In the genomic region with DNA sequence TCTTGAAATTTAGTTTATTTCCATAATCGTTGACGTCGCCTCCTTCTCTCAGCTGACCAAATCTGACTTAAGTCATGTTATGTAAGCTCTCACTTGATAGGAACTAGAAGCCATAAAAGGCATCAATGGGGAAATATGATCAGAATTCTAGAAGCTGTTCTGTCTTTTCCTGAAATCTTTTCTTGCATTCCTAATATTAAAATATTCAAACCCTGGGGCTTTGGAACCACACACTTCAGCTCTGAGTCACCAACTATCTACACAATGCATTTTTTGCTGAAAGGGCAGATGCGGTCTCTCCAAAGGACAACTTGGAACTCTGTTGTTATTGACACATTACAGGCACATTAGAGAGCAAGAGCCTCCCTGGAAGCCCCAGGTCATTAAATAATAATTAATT, we compare ENCODE assay signal across 2 cellular contexts.
TF ChIP-seq lines count a peak whose summit lies in the region.

No MANE protein-coding gene starts in this region.

TF ChIP-seq in HepG2, 621 proteins besides CTCF, POLR2A, EP300 and RAD21:
- no peak for TF ChIP-seq TFE3 (CRISPR knock-in tag; IDR thresholded peaks at IDR 0.05)
- TF ChIP-seq, protein P1, sequence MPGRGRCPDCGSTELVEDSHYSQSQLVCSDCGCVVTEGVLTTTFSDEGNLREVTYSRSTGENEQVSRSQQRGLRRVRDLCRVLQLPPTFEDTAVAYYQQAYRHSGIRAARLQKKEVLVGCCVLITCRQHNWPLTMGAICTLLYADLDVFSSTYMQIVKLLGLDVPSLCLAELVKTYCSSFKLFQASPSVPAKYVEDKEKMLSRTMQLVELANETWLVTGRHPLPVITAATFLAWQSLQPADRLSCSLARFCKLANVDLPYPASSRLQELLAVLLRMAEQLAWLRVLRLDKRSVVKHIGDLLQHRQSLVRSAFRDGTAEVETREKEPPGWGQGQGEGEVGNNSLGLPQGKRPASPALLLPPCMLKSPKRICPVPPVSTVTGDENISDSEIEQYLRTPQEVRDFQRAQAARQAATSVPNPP (CRISPR knock-in tag; IDR thresholded peaks at IDR 0.05): no peak
- TF ChIP-seq, protein P2, sequence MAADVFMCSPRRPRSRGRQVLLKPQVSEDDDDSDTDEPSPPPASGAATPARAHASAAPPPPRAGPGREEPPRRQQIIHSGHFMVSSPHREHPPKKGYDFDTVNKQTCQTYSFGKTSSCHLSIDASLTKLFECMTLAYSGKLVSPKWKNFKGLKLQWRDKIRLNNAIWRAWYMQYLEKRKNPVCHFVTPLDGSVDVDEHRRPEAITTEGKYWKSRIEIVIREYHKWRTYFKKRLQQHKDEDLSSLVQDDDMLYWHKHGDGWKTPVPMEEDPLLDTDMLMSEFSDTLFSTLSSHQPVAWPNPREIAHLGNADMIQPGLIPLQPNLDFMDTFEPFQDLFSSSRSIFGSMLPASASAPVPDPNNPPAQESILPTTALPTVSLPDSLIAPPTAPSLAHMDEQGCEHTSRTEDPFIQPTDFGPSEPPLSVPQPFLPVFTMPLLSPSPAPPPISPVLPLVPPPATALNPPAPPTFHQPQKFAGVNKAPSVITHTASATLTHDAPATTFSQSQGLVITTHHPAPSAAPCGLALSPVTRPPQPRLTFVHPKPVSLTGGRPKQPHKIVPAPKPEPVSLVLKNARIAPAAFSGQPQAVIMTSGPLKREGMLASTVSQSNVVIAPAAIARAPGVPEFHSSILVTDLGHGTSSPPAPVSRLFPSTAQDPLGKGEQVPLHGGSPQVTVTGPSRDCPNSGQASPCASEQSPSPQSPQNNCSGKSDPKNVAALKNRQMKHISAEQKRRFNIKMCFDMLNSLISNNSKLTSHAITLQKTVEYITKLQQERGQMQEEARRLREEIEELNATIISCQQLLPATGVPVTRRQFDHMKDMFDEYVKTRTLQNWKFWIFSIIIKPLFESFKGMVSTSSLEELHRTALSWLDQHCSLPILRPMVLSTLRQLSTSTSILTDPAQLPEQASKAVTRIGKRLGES (CRISPR knock-in tag; IDR thresholded peaks at IDR 0.05; ENCODE audit: borderline replicate concordance): no peak
- no peak for TF ChIP-seq MYC (CRISPR knock-in tag; IDR thresholded peaks at IDR 0.05; ENCODE audit: borderline replicate concordance)
- no peak for TF ChIP-seq ZNF33B (CRISPR knock-in tag; IDR thresholded peaks at IDR 0.05)
- TF ChIP-seq ZNF234 (CRISPR knock-in tag; conservative IDR thresholded peaks at IDR 0.05): no peak
- no peak for TF ChIP-seq U2AF1 (optimal IDR thresholded peaks at IDR 0.05; ENCODE audit: low read depth, low read length)
- no peak for TF ChIP-seq KDM5A (IDR thresholded peaks at IDR 0.05; ENCODE audit: borderline replicate concordance, low read length)
- no peak for TF ChIP-seq KLF13 (CRISPR knock-in tag; IDR thresholded peaks at IDR 0.05)
- no peak for TF ChIP-seq RXRA (CRISPR knock-in tag; IDR thresholded peaks at IDR 0.05)
- peak; percentile 80 for TF ChIP-seq MAFF (IDR thresholded peaks at IDR 0.05; ENCODE audit: low read depth, low read length)
- TF ChIP-seq ZFYVE20 (CRISPR knock-in tag; IDR thresholded peaks at IDR 0.05; ENCODE audit: borderline replicate concordance, low read depth): no peak
- TF ChIP-seq ZFP90 (CRISPR knock-in tag; IDR thresholded peaks at IDR 0.05; ENCODE audit: borderline replicate concordance): no peak
- no peak for TF ChIP-seq SP5 (CRISPR knock-in tag; IDR thresholded peaks at IDR 0.05; ENCODE audit: borderline replicate concordance, low read depth)
- TF ChIP-seq MAFK (conservative IDR thresholded peaks at IDR 0.05 in 1 of 2, IDR thresholded peaks at IDR 0.05 in 1 of 2; ENCODE audit: low read length in 2 of 2): peak; percentile 66 to 85
- no peak for TF ChIP-seq TERF1 (CRISPR knock-in tag; IDR thresholded peaks at IDR 0.05)
- TF ChIP-seq ZNF451 (CRISPR knock-in tag; IDR thresholded peaks at IDR 0.05): no peak

TF ChIP-seq in GM23338, 12 proteins besides CTCF, POLR2A, EP300 and RAD21 (continued from another document):
- TF ChIP-seq, protein P3, sequence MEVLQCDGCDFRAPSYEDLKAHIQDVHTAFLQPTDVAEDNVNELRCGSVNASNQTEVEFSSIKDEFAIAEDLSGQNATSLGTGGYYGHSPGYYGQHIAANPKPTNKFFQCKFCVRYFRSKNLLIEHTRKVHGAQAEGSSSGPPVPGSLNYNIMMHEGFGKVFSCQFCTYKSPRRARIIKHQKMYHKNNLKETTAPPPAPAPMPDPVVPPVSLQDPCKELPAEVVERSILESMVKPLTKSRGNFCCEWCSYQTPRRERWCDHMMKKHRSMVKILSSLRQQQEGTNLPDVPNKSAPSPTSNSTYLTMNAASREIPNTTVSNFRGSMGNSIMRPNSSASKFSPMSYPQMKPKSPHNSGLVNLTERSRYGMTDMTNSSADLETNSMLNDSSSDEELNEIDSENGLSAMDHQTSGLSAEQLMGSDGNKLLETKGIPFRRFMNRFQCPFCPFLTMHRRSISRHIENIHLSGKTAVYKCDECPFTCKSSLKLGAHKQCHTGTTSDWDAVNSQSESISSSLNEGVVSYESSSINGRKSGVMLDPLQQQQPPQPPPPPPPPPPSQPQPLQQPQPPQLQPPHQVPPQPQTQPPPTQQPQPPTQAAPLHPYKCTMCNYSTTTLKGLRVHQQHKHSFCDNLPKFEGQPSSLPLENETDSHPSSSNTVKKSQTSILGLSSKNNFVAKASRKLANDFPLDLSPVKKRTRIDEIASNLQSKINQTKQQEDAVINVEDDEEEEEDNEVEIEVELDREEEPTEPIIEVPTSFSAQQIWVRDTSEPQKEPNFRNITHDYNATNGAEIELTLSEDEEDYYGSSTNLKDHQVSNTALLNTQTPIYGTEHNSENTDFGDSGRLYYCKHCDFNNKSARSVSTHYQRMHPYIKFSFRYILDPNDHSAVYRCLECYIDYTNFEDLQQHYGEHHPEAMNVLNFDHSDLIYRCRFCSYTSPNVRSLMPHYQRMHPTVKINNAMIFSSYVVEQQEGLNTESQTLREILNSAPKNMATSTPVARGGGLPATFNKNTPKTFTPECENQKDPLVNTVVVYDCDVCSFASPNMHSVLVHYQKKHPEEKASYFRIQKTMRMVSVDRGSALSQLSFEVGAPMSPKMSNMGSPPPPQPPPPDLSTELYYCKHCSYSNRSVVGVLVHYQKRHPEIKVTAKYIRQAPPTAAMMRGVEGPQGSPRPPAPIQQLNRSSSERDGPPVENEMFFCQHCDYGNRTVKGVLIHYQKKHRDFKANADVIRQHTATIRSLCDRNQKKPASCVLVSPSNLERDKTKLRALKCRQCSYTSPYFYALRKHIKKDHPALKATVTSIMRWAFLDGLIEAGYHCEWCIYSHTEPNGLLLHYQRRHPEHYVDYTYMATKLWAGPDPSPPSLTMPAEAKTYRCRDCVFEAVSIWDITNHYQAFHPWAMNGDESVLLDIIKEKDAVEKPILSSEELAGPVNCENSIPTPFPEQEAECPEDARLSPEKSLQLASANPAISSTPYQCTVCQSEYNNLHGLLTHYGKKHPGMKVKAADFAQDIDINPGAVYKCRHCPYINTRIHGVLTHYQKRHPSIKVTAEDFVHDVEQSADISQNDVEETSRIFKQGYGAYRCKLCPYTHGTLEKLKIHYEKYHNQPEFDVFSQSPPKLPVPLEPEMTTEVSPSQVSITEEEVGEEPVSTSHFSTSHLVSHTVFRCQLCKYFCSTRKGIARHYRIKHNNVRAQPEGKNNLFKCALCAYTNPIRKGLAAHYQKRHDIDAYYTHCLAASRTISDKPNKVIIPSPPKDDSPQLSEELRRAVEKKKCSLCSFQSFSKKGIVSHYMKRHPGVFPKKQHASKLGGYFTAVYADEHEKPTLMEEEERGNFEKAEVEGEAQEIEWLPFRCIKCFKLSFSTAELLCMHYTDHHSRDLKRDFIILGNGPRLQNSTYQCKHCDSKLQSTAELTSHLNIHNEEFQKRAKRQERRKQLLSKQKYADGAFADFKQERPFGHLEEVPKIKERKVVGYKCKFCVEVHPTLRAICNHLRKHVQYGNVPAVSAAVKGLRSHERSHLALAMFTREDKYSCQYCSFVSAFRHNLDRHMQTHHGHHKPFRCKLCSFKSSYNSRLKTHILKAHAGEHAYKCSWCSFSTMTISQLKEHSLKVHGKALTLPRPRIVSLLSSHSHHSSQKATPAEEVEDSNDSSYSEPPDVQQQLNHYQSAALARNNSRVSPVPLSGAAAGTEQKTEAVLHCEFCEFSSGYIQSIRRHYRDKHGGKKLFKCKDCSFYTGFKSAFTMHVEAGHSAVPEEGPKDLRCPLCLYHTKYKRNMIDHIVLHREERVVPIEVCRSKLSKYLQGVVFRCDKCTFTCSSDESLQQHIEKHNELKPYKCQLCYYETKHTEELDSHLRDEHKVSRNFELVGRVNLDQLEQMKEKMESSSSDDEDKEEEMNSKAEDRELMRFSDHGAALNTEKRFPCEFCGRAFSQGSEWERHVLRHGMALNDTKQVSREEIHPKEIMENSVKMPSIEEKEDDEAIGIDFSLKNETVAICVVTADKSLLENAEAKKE (CRISPR knock-in tag; IDR thresholded peaks at IDR 0.05): no peak
- TF ChIP-seq, protein P4, sequence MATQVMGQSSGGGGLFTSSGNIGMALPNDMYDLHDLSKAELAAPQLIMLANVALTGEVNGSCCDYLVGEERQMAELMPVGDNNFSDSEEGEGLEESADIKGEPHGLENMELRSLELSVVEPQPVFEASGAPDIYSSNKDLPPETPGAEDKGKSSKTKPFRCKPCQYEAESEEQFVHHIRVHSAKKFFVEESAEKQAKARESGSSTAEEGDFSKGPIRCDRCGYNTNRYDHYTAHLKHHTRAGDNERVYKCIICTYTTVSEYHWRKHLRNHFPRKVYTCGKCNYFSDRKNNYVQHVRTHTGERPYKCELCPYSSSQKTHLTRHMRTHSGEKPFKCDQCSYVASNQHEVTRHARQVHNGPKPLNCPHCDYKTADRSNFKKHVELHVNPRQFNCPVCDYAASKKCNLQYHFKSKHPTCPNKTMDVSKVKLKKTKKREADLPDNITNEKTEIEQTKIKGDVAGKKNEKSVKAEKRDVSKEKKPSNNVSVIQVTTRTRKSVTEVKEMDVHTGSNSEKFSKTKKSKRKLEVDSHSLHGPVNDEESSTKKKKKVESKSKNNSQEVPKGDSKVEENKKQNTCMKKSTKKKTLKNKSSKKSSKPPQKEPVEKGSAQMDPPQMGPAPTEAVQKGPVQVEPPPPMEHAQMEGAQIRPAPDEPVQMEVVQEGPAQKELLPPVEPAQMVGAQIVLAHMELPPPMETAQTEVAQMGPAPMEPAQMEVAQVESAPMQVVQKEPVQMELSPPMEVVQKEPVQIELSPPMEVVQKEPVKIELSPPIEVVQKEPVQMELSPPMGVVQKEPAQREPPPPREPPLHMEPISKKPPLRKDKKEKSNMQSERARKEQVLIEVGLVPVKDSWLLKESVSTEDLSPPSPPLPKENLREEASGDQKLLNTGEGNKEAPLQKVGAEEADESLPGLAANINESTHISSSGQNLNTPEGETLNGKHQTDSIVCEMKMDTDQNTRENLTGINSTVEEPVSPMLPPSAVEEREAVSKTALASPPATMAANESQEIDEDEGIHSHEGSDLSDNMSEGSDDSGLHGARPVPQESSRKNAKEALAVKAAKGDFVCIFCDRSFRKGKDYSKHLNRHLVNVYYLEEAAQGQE (IDR thresholded peaks at IDR 0.05; ENCODE audit: unreplicated experiment): no peak
- TF ChIP-seq EZH2 (IDR thresholded peaks at IDR 0.05; ENCODE audit: low read depth, unreplicated experiment) (no peak), ETS1 (IDR thresholded peaks at IDR 0.05) (no peak), STAT1 (IDR thresholded peaks at IDR 0.05; ENCODE audit: unreplicated experiment) (no peak), EZH2phosphoT487 (IDR thresholded peaks at IDR 0.05; ENCODE audit: unreplicated experiment) (no peak)
